ENCODE assay signal across 1 cellular context in the genomic region with DNA sequence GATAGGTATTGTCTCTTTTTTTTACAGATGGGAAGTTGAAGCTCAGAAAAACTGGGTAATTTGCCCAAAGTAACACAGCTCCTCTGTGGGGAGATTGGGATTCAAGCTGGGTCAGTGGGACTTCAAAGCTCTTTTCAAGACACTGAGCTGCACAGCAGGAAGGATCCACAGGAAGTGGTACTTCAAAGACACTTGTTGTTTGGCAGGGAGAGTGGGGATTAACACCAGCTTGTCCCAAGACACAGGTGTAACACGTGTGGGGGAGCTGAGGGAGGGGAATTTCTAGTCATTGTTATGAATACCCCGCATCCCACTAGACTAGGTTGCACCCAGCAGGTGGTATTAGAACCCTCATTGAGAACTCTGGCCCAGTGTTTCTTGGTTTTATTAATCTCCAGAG.
TF ChIP-seq lines count a peak whose summit lies in the region.

No MANE protein-coding gene starts in this region.

TF ChIP-seq in WTC11, 78 proteins besides CTCF, POLR2A, EP300 and RAD21 (continued from another document):
- TF ChIP-seq, protein P1, sequence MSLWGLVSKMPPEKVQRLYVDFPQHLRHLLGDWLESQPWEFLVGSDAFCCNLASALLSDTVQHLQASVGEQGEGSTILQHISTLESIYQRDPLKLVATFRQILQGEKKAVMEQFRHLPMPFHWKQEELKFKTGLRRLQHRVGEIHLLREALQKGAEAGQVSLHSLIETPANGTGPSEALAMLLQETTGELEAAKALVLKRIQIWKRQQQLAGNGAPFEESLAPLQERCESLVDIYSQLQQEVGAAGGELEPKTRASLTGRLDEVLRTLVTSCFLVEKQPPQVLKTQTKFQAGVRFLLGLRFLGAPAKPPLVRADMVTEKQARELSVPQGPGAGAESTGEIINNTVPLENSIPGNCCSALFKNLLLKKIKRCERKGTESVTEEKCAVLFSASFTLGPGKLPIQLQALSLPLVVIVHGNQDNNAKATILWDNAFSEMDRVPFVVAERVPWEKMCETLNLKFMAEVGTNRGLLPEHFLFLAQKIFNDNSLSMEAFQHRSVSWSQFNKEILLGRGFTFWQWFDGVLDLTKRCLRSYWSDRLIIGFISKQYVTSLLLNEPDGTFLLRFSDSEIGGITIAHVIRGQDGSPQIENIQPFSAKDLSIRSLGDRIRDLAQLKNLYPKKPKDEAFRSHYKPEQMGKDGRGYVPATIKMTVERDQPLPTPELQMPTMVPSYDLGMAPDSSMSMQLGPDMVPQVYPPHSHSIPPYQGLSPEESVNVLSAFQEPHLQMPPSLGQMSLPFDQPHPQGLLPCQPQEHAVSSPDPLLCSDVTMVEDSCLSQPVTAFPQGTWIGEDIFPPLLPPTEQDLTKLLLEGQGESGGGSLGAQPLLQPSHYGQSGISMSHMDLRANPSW (CRISPR knock-in tag; conservative IDR thresholded peaks at IDR 0.05; ENCODE audit: low read depth): no peak
- TF ChIP-seq FOXK1 (CRISPR knock-in tag; IDR thresholded peaks at IDR 0.05): peak; percentile 77
- TF ChIP-seq JUN (CRISPR knock-in tag; IDR thresholded peaks at IDR 0.05): no peak
